8 cellular contexts compared by ENCODE assay signal in the genomic region with DNA sequence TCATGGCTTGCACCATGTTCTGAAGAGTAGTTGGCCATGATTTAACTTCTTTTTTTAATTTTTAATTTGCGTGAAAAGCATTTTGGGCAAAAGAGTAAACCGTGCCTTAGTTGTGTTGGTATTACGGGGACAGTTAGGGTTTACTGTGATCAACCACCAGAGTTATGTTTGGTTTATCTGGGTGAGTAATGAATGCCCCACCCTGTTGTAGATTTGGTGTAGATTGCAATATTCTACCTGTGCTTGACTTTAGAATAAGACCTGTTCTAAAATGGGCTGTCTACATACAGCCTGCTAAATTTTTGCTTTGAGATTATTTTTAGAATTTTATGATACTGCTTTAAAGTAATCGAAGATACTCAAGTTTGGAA. TPM values are rescaled to one million over a fixed set of nuclear protein-coding genes. Genes with fewer than 3 reads are reported as not detected.
DNase-seq lines count a peak whose midpoint lies in the region; ATAC-seq, FAIRE-seq and TF ChIP-seq lines count a peak whose summit lies in the region.

No MANE protein-coding gene starts in this region.

- H3K4me3 ChIP-seq in gastroesophageal sphincter: peak overlapping the region; percentile 93 to 100
- peak overlapping the region in 1 of 2 donors; percentile 91 for H3K4me3 ChIP-seq in small intestine (ENCODE audit: low read depth in 1 of 2, low read length in 2 of 2)

- H3K4me1 Mint-ChIP-seq in T-cell: peaks cover 45 to 57% (median 51%) of the 10 kb centered on the region in 3 donors

- H3K9me3 ChIP-seq in gastroesophageal sphincter (no peaks in the 10 kb centered on the region), small intestine (ENCODE audit: control insufficient read depth, low read depth) (no peaks in the 10 kb centered on the region)

- peaks cover 0 to 1% of the 10 kb centered on the region in 2 donors for H3K27me3 Mint-ChIP-seq in T-cell

- WGBS in gastroesophageal sphincter (ENCODE audit: low coverage in 1 of 2), 2 donors: 13 to 21% methylated on average over 3 to 4 of the region's 4 CpGs
- WGBS in small intestine, 3 donors: 2 to 12% (median 3%) methylated on average over 4 of the region's 4 CpGs

- H3K27me3 ChIP-seq in gastroesophageal sphincter (no peaks in the 10 kb centered on the region), small intestine (ENCODE audit: control insufficient read depth in 2 of 2, insufficient read depth in 2 of 2, low read length in 2 of 2) (no peaks in the 10 kb centered on the region)

- no peaks in the 10 kb centered on the region for H3K36me3 ChIP-seq in gastroesophageal sphincter
- H3K36me3 ChIP-seq in small intestine (ENCODE audit: control insufficient read depth in 2 of 2, insufficient read depth in 2 of 2, low read length in 2 of 2): no peaks in the 10 kb centered on the region

- H3K4me1 ChIP-seq in gastroesophageal sphincter (peaks cover 5 to 60% (median 9%) of the 10 kb centered on the region in 3 donors), small intestine (ENCODE audit: control insufficient read depth in 2 of 2, insufficient read depth in 1 of 2, low read depth in 1 of 2, low read length in 1 of 2) (peaks cover 5 to 6% of the 10 kb centered on the region in 2 donors)

- peak overlapping the region; percentile 88 to 97 (median 96) for H3K4me3 Mint-ChIP-seq in T-cell

- no peak for ATAC-seq in T-cell (replicated peaks in 1 of 4)
- no peak for ATAC-seq in gastroesophageal sphincter
- no peak for ATAC-seq in HG02885 (IDR thresholded peaks at IDR 0.05; ENCODE audit: poor library complexity, unreplicated experiment)

- no peak for TF ChIP-seq POLR2A in gastroesophageal sphincter (IDR thresholded peaks at IDR 0.05)

- no peaks in the 10 kb centered on the region for H3K36me3 Mint-ChIP-seq in T-cell

- no peaks in the 10 kb centered on the region for H3K9me3 Mint-ChIP-seq in T-cell

- peak; percentile 24 for DNase-seq in DMS79 treated with DMSO at 0.1 percent for 48 hours (lab: John Stamatoyannopoulos, UW)
- DNase-seq in DMS79 (lab: John Stamatoyannopoulos, UW): no peak
- no peak for DNase-seq in T-cell
- peak; percentile 51 for DNase-seq in small intestine
- DNase-seq in frontal cortex (ENCODE audit: low spot score in 2 of 2): no peak
- DNase-seq in stimulated activated naive CD4-positive, alpha-beta T cell treated with Interleukin-2 at 50 U/mL for 16 hours (lab: John Stamatoyannopoulos, UW): no peak

- H3K27ac ChIP-seq in gastroesophageal sphincter: peak overlapping the region in 3 of 4 donors; percentile 25 to 97 (median 94)
- peak overlapping the region; percentile 11 to 38 for H3K27ac ChIP-seq in small intestine (ENCODE audit: low read depth in 1 of 2, low read length in 1 of 2)

- TF ChIP-seq CTCF in gastroesophageal sphincter (IDR thresholded peaks at IDR 0.05): no peak

- H3K27ac Mint-ChIP-seq in T-cell: peak overlapping the region; percentile 91

- no peak for TF ChIP-seq EP300 in gastroesophageal sphincter (IDR thresholded peaks at IDR 0.05)

- FAIRE-seq in small intestine (lab: Jason Lieb, UNC) (no peak), frontal cortex (lab: Jason Lieb, UNC) (no peak)

- CTCF ChIA-PET in T-cell (lab: Charles Lee): no interaction called here

- POLR2A ChIA-PET in T-cell (lab: Charles Lee): no interaction called here

RNA-seq across cellular contexts. Expression of a gene that starts 1.4 kb away (rescaled TPM):
- total RNA-seq in T-cell (10 to 100 TPM; 59.8 to 74.2 (median 61.9) TPM), gastroesophageal sphincter (10 to 100 TPM; 51.2 to 77.3 (median 59.5) TPM), frontal cortex (94.2 TPM)
- 1 to 10 TPM; 8.1 to 9.1 (median 8.6) TPM for polyA plus RNA-seq in small intestine

Comparison
In these comparisons a context has a peak if more than half of its experiments do, and no peak if none do; other contexts are left out.
1. DNase-seq: peak in DMS79 treated with DMSO at 0.1 percent for 48 hours (single experiment) and small intestine (single experiment); none in DMS79 (single experiment), T-cell (0 of 34), frontal cortex (0 of 2) and stimulated activated naive CD4-positive, alpha-beta T cell treated with Interleukin-2 at 50 U/mL for 16 hours (single experiment).